Comparison of ENCODE assay signal across 13 cellular contexts in the genomic region with DNA sequence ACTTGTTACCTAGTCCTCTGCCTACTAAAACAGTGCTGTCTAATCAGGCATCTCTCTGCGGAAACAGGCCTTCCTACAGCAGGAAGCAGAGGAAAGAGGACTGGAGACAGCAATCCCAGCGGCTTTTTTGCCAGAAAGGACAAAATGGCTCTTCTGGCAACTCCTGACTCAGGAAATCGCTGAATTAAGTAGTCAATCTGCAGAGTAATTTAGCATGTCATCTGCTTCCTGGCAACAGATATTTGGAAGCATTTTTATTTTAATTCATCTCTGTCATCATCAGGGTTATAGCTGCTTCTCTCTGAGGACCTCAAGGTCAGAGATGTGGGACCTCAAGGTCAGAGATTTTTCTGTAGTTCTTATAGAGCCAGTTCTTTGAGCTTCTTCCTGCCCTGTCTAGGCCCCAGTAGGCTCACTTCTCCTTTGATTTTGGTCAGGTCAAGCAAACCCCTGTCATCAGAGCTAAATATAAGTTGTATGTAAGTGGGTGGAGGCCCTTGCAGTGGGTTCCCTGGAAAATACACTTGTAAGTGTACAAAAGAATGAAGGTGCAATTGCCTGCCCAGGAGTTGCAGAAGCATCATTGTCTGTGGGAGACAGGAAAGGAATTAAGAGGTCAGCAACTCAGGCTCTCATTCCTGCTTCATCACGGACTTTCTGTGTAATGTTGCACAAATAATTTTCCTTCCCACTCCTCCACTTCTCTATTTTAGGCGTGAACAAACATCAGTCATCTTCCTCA.
DNase-seq lines count a peak whose midpoint lies in the region; ATAC-seq and TF ChIP-seq lines count a peak whose summit lies in the region.
"Had no signal": no experiment of that assay in that cellular context is flagged by ENCODE, and none has a peak within 500 bp of the region (broad histone marks: within the 10 kb centered on the region; RNA-seq: fewer than 3 reads in every experiment).

No MANE protein-coding gene starts in this region.

- H3K27me3 ChIP-seq in left lung (no peaks in the 10 kb centered on the region), stomach (no peaks in the 10 kb centered on the region)

- 41 to 70% (median 56%) methylated on average over 5 of the region's 5 CpGs for WGBS in stomach, 5 donors

- no peak for TF ChIP-seq EP300 in stomach (IDR thresholded peaks at IDR 0.05)

- H3K36me3 ChIP-seq in left lung, result no peaks in the 10 kb centered on the region
- H3K36me3 ChIP-seq in stomach, result no peaks in the 10 kb centered on the region
- H3K36me3 ChIP-seq: prostate gland had no signal

- H3K4me1 ChIP-seq in left lung (peaks cover 31 to 60% of the 10 kb centered on the region in 2 donors), stomach (peaks cover 0 to 50% (median 8%) of the 10 kb centered on the region in 4 donors)
- H3K4me1 ChIP-seq: prostate gland had no signal

- no peaks in the 10 kb centered on the region for H3K9me3 ChIP-seq in left lung
- no peaks in the 10 kb centered on the region for H3K9me3 ChIP-seq in stomach
- H3K9me3 ChIP-seq: prostate gland had no signal

- TF ChIP-seq CTCF in choroid plexus epithelial cell (conservative IDR thresholded peaks at IDR 0.05; ENCODE audit: low read depth, low read length), result no peak
- no peak for TF ChIP-seq CTCF in left lung (IDR thresholded peaks at IDR 0.05)
- no peak for TF ChIP-seq CTCF in stomach (IDR thresholded peaks at IDR 0.05)

- no peak for TF ChIP-seq POLR2A in stomach (IDR thresholded peaks at IDR 0.05)

- intact Hi-C loops in left lung (cut with DNase I) (no loop called here), stomach (cut with DNase I; ENCODE audit: low total_unique reads) (no loop called here)

- peak overlapping the region; percentile 42 to 69 for H3K27ac ChIP-seq in left lung
- H3K27ac ChIP-seq in stomach, result peak overlapping the region; percentile 1 to 62 (median 45)
- H3K27ac ChIP-seq: prostate gland had no signal

- peak; percentile 5 for DNase-seq in M059J (ENCODE audit: low read depth)
- peak; percentile 40 for DNase-seq in choroid plexus epithelial cell (ENCODE audit: low read depth)
- no peak for DNase-seq in left lung
- no peak for DNase-seq in stomach
- no peak for DNase-seq in HUDEP-2 (lab: John Stamatoyannopoulos, UW; ENCODE audit: unreplicated experiment in 76 of 76)
- no peak for DNase-seq in iPS-NIHi11 (ENCODE audit: low spot score)
- no peak for DNase-seq in DMS114 treated with DMSO at 0.1 percent for 48 hours (lab: John Stamatoyannopoulos, UW; ENCODE audit: unreplicated experiment)
- DNase-seq: activated T-cell treated with anti-CD3 and anti-CD28 coated beads, Interleukin-2, amount 50 U/mL, for 4 hours; Calu3; NCI-H82; T1000 had no signal

- no peak overlapping the region for H3K4me3 ChIP-seq in choroid plexus epithelial cell (ENCODE audit: low read depth, low read length)
- no peak overlapping the region for H3K4me3 ChIP-seq in left lung
- H3K4me3 ChIP-seq in stomach, result no peak overlapping the region
- H3K4me3 ChIP-seq: prostate gland had no signal

- ATAC-seq in left lung (peak; percentile 38), HG03442 (IDR thresholded peaks at IDR 0.05; ENCODE audit: unreplicated experiment) (no peak)
- ATAC-seq: activated T-cell treated with anti-CD3 and anti-CD28 coated beads, Interleukin-2, amount 50 U/mL, for 4 hours had no signal

Comparison
In these comparisons a context has a peak if more than half of its experiments do, and no peak if none do; other contexts are left out.
1. DNase-seq: peak in M059J (single experiment) and choroid plexus epithelial cell (single experiment); none in left lung (0 of 2), stomach (single experiment), HUDEP-2 (0 of 76), iPS-NIHi11 (single experiment) and DMS114 treated with DMSO at 0.1 percent for 48 hours (single experiment).